14 cellular contexts compared by ENCODE assay signal in genomic region chr3:45979378-45979777, GRCh38. TPM values are rescaled to one million over a fixed set of nuclear protein-coding genes. Genes with fewer than 3 reads are reported as not detected.
DNase-seq lines count a peak whose midpoint lies in the region; ATAC-seq, FAIRE-seq and TF ChIP-seq lines count a peak whose summit lies in the region.
"Had no signal": no experiment of that assay in that cellular context is flagged by ENCODE, and none has a peak within 500 bp of the region (broad histone marks: within the 10 kb centered on the region; RNA-seq: fewer than 3 reads in every experiment).

No MANE protein-coding gene starts in this region.

- peaks cover 0 to 28% (median 3%) of the 10 kb centered on the region in 4 donors for H3K4me1 ChIP-seq in Peyer's patch
- H3K4me1 ChIP-seq in upper lobe of left lung = peaks cover 5 to 36% (median 10%) of the 10 kb centered on the region in 4 donors

- H3K27ac ChIP-seq in Peyer's patch (peak overlapping the region in 3 of 4 donors; percentile 17 to 46 (median 40)), upper lobe of left lung (peak overlapping the region in 3 of 4 donors; percentile 19 to 64 (median 63)), brain microvascular endothelial cell (no peak overlapping the region)

- WGBS in upper lobe of left lung, 2 donors = 70 to 76% methylated on average over 4 of the region's 4 CpGs

- TF ChIP-seq POLR2A in Peyer's patch (IDR thresholded peaks at IDR 0.05) (no peak), upper lobe of left lung (IDR thresholded peaks at IDR 0.05) (no peak), H54 (IDR thresholded peaks at IDR 0.05; ENCODE audit: low read depth, low read length) (no peak)

- H3K9me3 ChIP-seq in Peyer's patch (no peaks in the 10 kb centered on the region), upper lobe of left lung (no peaks in the 10 kb centered on the region)

- peak overlapping the region; percentile 82 to 89 for H3K4me3 Mint-ChIP-seq in activated T-cell treated with anti-CD3 and anti-CD28 coated beads, Interleukin-2, amount 50 U/mL, for 72 hours
- H3K4me3 Mint-ChIP-seq in activated T-cell treated with anti-CD3 and anti-CD28 coated beads, Interleukin-2, amount 50 U/mL, for 4 hours = no peak overlapping the region
- H3K4me3 Mint-ChIP-seq in effector memory CD8-positive, alpha-beta T cell = peak overlapping the region; percentile 11 to 65

- H3K9me3 Mint-ChIP-seq in activated T-cell treated with anti-CD3 and anti-CD28 coated beads, Interleukin-2, amount 50 U/mL, for 72 hours = peaks cover 0 to 3% of the 10 kb centered on the region in 2 donors
- H3K9me3 Mint-ChIP-seq in activated T-cell treated with anti-CD3 and anti-CD28 coated beads, Interleukin-2, amount 50 U/mL, for 4 hours = no peaks in the 10 kb centered on the region
- peaks cover 0 to 3% of the 10 kb centered on the region in 2 donors for H3K9me3 Mint-ChIP-seq in effector memory CD8-positive, alpha-beta T cell

- H3K36me3 Mint-ChIP-seq in activated T-cell treated with anti-CD3 and anti-CD28 coated beads, Interleukin-2, amount 50 U/mL, for 72 hours (ENCODE audit: insufficient read depth in 2 of 2) = peaks cover 19 to 50% of the 10 kb centered on the region in 2 donors
- H3K36me3 Mint-ChIP-seq in activated T-cell treated with anti-CD3 and anti-CD28 coated beads, Interleukin-2, amount 50 U/mL, for 4 hours (ENCODE audit: insufficient read depth) = peaks cover 55% of the 10 kb centered on the region
- H3K36me3 Mint-ChIP-seq in effector memory CD8-positive, alpha-beta T cell (ENCODE audit: insufficient read depth) = peaks cover 40% of the 10 kb centered on the region

- in situ Hi-C loops in brain microvascular endothelial cell (cut with HindIII; ENCODE audit: low pct_ligation_motif_present, low sequenced_read_pairs) = no loop called here

- H3K27me3 ChIP-seq in Peyer's patch (no peaks in the 10 kb centered on the region), upper lobe of left lung (no peaks in the 10 kb centered on the region), brain microvascular endothelial cell (replicated peaks) (no peaks in the 10 kb centered on the region)

- H3K4me1 Mint-ChIP-seq in activated T-cell treated with anti-CD3 and anti-CD28 coated beads, Interleukin-2, amount 50 U/mL, for 72 hours (ENCODE audit: low read depth) = peaks cover 80% of the 10 kb centered on the region
- H3K4me1 Mint-ChIP-seq in activated T-cell treated with anti-CD3 and anti-CD28 coated beads, Interleukin-2, amount 50 U/mL, for 4 hours (ENCODE audit: low read depth) = peaks cover 70% of the 10 kb centered on the region
- H3K4me1 Mint-ChIP-seq in effector memory CD8-positive, alpha-beta T cell (ENCODE audit: low read depth in 2 of 2) = peaks cover 57 to 77% of the 10 kb centered on the region in 2 donors

- H3K4me3 ChIP-seq in Peyer's patch = no peak overlapping the region
- H3K4me3 ChIP-seq in upper lobe of left lung = no peak overlapping the region
- no peak overlapping the region for H3K4me3 ChIP-seq in brain microvascular endothelial cell (ENCODE audit: low read depth, low read length)

- H3K36me3 ChIP-seq in Peyer's patch (peaks cover 0 to 84% (median 0%) of the 10 kb centered on the region in 3 donors), upper lobe of left lung (peaks cover 14 to 88% (median 52%) of the 10 kb centered on the region in 4 donors), brain microvascular endothelial cell (replicated peaks) (peaks cover 22% of the 10 kb centered on the region)

- H3K27me3 Mint-ChIP-seq in activated T-cell treated with anti-CD3 and anti-CD28 coated beads, Interleukin-2, amount 50 U/mL, for 72 hours (ENCODE audit: low read depth) = no peaks in the 10 kb centered on the region
- H3K27me3 Mint-ChIP-seq in activated T-cell treated with anti-CD3 and anti-CD28 coated beads, Interleukin-2, amount 50 U/mL, for 4 hours (ENCODE audit: low read depth) = no peaks in the 10 kb centered on the region
- no peaks in the 10 kb centered on the region for H3K27me3 Mint-ChIP-seq in effector memory CD8-positive, alpha-beta T cell

- peak overlapping the region; percentile 88 for H3K27ac Mint-ChIP-seq in activated T-cell treated with anti-CD3 and anti-CD28 coated beads, Interleukin-2, amount 50 U/mL, for 72 hours
- H3K27ac Mint-ChIP-seq in effector memory CD8-positive, alpha-beta T cell = peak overlapping the region; percentile 41 to 95

- no peak for TF ChIP-seq EP300 in upper lobe of left lung (IDR thresholded peaks at IDR 0.05)

- DNase-seq in activated T-cell treated with anti-CD3 and anti-CD28 coated beads, Interleukin-2, amount 50 U/mL, for 72 hours = no peak
- no peak for DNase-seq in activated T-cell treated with anti-CD3 and anti-CD28 coated beads, Interleukin-2, amount 50 U/mL, for 4 hours
- DNase-seq in Peyer's patch = no peak
- DNase-seq in effector memory CD8-positive, alpha-beta T cell = no peak
- DNase-seq in upper lobe of left lung = peak in 1 of 2 donors; percentile 52
- DNase-seq in brain microvascular endothelial cell = no peak
- no peak for DNase-seq in H54 (ENCODE audit: insufficient read length, low spot score)
- no peak for DNase-seq in NCI-H2171 (lab: John Stamatoyannopoulos, UW)
- DNase-seq: anterior cingulate cortex, DMS 273 treated with DMSO at 0.1 percent for 48 hours, Kasumi-1, mesenchymal stem cell, NCI-H187 treated with DMSO at 0.1 percent for 48 hours had no signal

- TF ChIP-seq CTCF in Peyer's patch (IDR thresholded peaks at IDR 0.05) (no peak), upper lobe of left lung (IDR thresholded peaks at IDR 0.05) (no peak), brain microvascular endothelial cell (IDR thresholded peaks at IDR 0.05; ENCODE audit: low read depth, low read length, missing control alignments) (no peak)

- ATAC-seq in activated T-cell treated with anti-CD3 and anti-CD28 coated beads, Interleukin-2, amount 50 U/mL, for 72 hours (replicated peaks in 1 of 2) = no peak
- no peak for ATAC-seq in activated T-cell treated with anti-CD3 and anti-CD28 coated beads, Interleukin-2, amount 50 U/mL, for 4 hours
- ATAC-seq in effector memory CD8-positive, alpha-beta T cell (replicated peaks) = no peak
- peak in 1 of 2 donors; percentile 28 for ATAC-seq in upper lobe of left lung (ENCODE audit: low FRiP score in 2 of 2)

- FAIRE-seq in H54 (lab: Jason Lieb, UNC) = no peak

RNA-seq across cellular contexts. Expression of gene FYCO1, which starts 16.2 kb away (rescaled TPM):
- 10 to 100 TPM; 17.6 to 25.1 TPM for total RNA-seq in activated T-cell treated with anti-CD3 and anti-CD28 coated beads, Interleukin-2, amount 50 U/mL, for 72 hours
- 1 to 10 TPM; 9.3 to 9.9 (median 9.8) TPM for total RNA-seq in activated T-cell treated with anti-CD3 and anti-CD28 coated beads, Interleukin-2, amount 50 U/mL, for 4 hours
- total RNA-seq in Peyer's patch = 10 to 100 TPM; 35.8 to 51.2 (median 43.8) TPM
- 10 to 100 TPM; 37.5 to 84.9 (median 45.3) TPM for total RNA-seq in upper lobe of left lung

RNA-seq across cellular contexts. Expression of gene CXCR6, which starts 36.1 kb away (rescaled TPM):
- total RNA-seq in activated T-cell treated with anti-CD3 and anti-CD28 coated beads, Interleukin-2, amount 50 U/mL, for 72 hours = 10 to 100 TPM in 1 of 2 donors, 1 to 10 TPM in 1; 2.0 to 13.1 TPM
- 1 to 10 TPM; 1.4 to 2.6 (median 1.6) TPM for total RNA-seq in activated T-cell treated with anti-CD3 and anti-CD28 coated beads, Interleukin-2, amount 50 U/mL, for 4 hours
- 1 to 10 TPM in 3 of 4 donors, not detected in 1; 1.7 to 3.6 (median 2.5) TPM for total RNA-seq in Peyer's patch
- 10 to 100 TPM in 1 of 6 donors, 1 to 10 TPM in 5; 2.1 to 10.2 (median 3.0) TPM for total RNA-seq in upper lobe of left lung
- total RNA-seq: dermis microvascular lymphatic vessel endothelial cell had no signal

RNA-seq across cellular contexts. Expression of gene XCR1, which starts 47.9 kb away (rescaled TPM):
- total RNA-seq in activated T-cell treated with anti-CD3 and anti-CD28 coated beads, Interleukin-2, amount 50 U/mL, for 72 hours = not detected
- not detected for total RNA-seq in activated T-cell treated with anti-CD3 and anti-CD28 coated beads, Interleukin-2, amount 50 U/mL, for 4 hours
- total RNA-seq in Peyer's patch (not detected), upper lobe of left lung (under 1 TPM in 4 of 6 donors, not detected in 2; 0.15 to 0.47 (median 0.28) TPM)
- total RNA-seq: dermis microvascular lymphatic vessel endothelial cell had no signal
